In genomic region chr19:16330368-16330801, GRCh38 we compare ENCODE assay signal across 8 cellular contexts. TPM values are rescaled to one million over a fixed set of nuclear protein-coding genes. Genes with fewer than 3 reads are reported as not detected.
DNase-seq lines count a peak whose midpoint lies in the region; TF ChIP-seq lines count a peak whose summit lies in the region.

No MANE protein-coding gene starts in this region.

- TF ChIP-seq CTCF in neural crest cell (conservative IDR thresholded peaks at IDR 0.05) = no peak
- TF ChIP-seq CTCF in tibial artery (IDR thresholded peaks at IDR 0.05) = no peak

- H3K27me3 ChIP-seq in tibial artery = no peaks in the 10 kb centered on the region

- DNase-seq in GM04504 (ENCODE audit: low read depth) (peak; percentile 60), HT-29 (ENCODE audit: low spot score) (peak; percentile 57), dermis blood vessel endothelial cell (peak; percentile 78), neural crest cell (ENCODE audit: low read depth, low spot score) (no peak), tibial artery (peak; percentile 58 to 82), NCI-H82 (lab: John Stamatoyannopoulos, UW) (no peak), C1 segment of cervical spinal cord (lab: John Stamatoyannopoulos, UW) (no peak)
- peak; percentile 94 for DNase-seq in activated CD4-positive, alpha-beta T cell treated with anti-CD3 and anti-CD28 coated beads, Interleukin-2, amount 50 U/mL, for 1 hour

- no peaks in the 10 kb centered on the region for H3K9me3 ChIP-seq in tibial artery

- no peak overlapping the region for H3K4me3 Mint-ChIP-seq in neural crest cell

- peak overlapping the region; percentile 99 for H3K27ac ChIP-seq in tibial artery

- no peak overlapping the region for H3K4me3 ChIP-seq in tibial artery

- intact Hi-C loops in tibial artery (cut with DNase I; ENCODE audit: low total_unique reads) = no loop called here

- H3K36me3 ChIP-seq in tibial artery = peaks cover 18 to 28% (median 23%) of the 10 kb centered on the region in 3 donors

- H3K9me3 Mint-ChIP-seq in neural crest cell = no peaks in the 10 kb centered on the region

- peaks cover 74% of the 10 kb centered on the region for H3K27me3 Mint-ChIP-seq in neural crest cell (ENCODE audit: low read depth)

- H3K27ac Mint-ChIP-seq in neural crest cell (ENCODE audit: unreplicated experiment) = peak overlapping the region; percentile 81

- no peaks in the 10 kb centered on the region for H3K36me3 Mint-ChIP-seq in neural crest cell (ENCODE audit: low read depth)

- H3K4me1 Mint-ChIP-seq in neural crest cell = no peaks in the 10 kb centered on the region

- peaks cover 0 to 53% (median 32%) of the 10 kb centered on the region in 4 donors for H3K4me1 ChIP-seq in tibial artery

RNA-seq across cellular contexts. Expression of gene KLF2, which starts 5.8 kb away (rescaled TPM):
- total RNA-seq in HT-29 (2014; rRNA removed; shearing (Covaris generic)) = 3.5 and 5.9 TPM in 2 replicates
- total RNA-seq in dermis blood vessel endothelial cell (4.4 and 5.1 TPM in 2 replicates), neural crest cell (0.16 and 0.54 TPM in 2 replicates)

Comparison
In these comparisons a context has a peak if more than half of its experiments do, and no peak if none do; other contexts are left out.
1. DNase-seq: peak in GM04504 (single experiment), HT-29 (single experiment), activated CD4-positive, alpha-beta T cell treated with anti-CD3 and anti-CD28 coated beads, Interleukin-2, amount 50 U/mL, for 1 hour (single experiment), dermis blood vessel endothelial cell (single experiment) and tibial artery (2 of 2); none in neural crest cell (single experiment), NCI-H82 (single experiment) and C1 segment of cervical spinal cord (0 of 14).